Comparison of ENCODE assay signal across 18 cellular contexts in the genomic region with DNA sequence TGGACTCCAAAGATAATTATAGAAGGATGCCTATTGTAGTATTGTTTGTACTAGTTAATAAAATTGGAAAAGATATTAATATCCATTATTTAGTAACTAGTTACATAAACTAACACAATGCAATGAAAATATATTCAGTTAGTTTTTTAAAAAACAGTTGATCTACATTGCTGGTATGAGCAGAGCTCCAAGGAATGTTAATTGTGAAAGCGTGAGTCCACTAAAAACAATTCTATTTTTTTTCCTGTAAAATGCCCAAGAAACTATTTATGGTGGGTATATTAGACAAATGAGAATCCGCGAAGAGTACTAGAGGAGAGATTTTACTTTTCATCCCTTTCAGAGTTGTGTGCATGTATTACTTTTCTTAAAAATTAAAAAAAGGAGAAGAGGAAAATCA.
DNase-seq lines count a peak whose midpoint lies in the region; ATAC-seq and TF ChIP-seq lines count a peak whose summit lies in the region.
"Had no signal": no experiment of that assay in that cellular context is flagged by ENCODE, and none has a peak within 500 bp of the region (broad histone marks: within the 10 kb centered on the region; RNA-seq: fewer than 3 reads in every experiment).

No MANE protein-coding gene starts in this region.

- no peaks in the 10 kb centered on the region for H3K9me3 ChIP-seq in IMR-90 (ENCODE audit: control insufficient read depth, insufficient read depth, low read length)
- H3K9me3 ChIP-seq: SJSA1 had no signal

- intact Hi-C loops in IMR-90 (cut with micrococcal nuclease): no loop called here

- H3K23ac ChIP-seq in IMR-90 (ENCODE audit: low read depth, low read length): no peak overlapping the region

- TF ChIP-seq RAD21 in IMR-90 (IDR thresholded peaks at IDR 0.05; ENCODE audit: low read length): no peak

- H3K4me1 Mint-ChIP-seq in natural killer cell treated with Interleukin-12 subunit alpha and Interleukin-12 subunit beta and Interleukin-15 and Interleukin-18, amount 100 ng/mL, for 72 hours (ENCODE audit: low read depth in 2 of 2): peaks cover 33 to 39% of the 10 kb centered on the region in 2 donors
- peaks cover 36% of the 10 kb centered on the region for H3K4me1 Mint-ChIP-seq in nephron progenitor cell

- dilution Hi-C loops in IMR-90 (cut with HindIII; ENCODE audit: low sequenced_read_pairs, unreplicated experiment): no loop called here

- H2BK5ac ChIP-seq in IMR-90 (ENCODE audit: low read depth, low read length, poor library complexity, severe bottlenecking): no peak overlapping the region

- TF ChIP-seq CTCF in AG10803 (conservative IDR thresholded peaks at IDR 0.05; ENCODE audit: low read length): no peak
- no peak for TF ChIP-seq CTCF in IMR-90 (conservative IDR thresholded peaks at IDR 0.05; ENCODE audit: low read depth, low read length)
- no peak for TF ChIP-seq CTCF in GM10266 (IDR thresholded peaks at IDR 0.05; ENCODE audit: control insufficient read depth, insufficient read depth, low read depth, missing control alignments)
- TF ChIP-seq CTCF in nephron progenitor cell (IDR thresholded peaks at IDR 0.05): no peak

- no peaks in the 10 kb centered on the region for H3K9me3 Mint-ChIP-seq in natural killer cell treated with Interleukin-12 subunit alpha and Interleukin-12 subunit beta and Interleukin-15 and Interleukin-18, amount 100 ng/mL, for 72 hours
- H3K9me3 Mint-ChIP-seq in nephron progenitor cell: no peaks in the 10 kb centered on the region
- H3K9me3 Mint-ChIP-seq: CD8-positive, alpha-beta T cell had no signal

- no peak overlapping the region for H3K4ac ChIP-seq in IMR-90 (ENCODE audit: low read depth, low read length)

- POLR2A ChIA-PET in IMR-90 (lab: Charles Lee; ENCODE audit: unreplicated experiment): no interaction called here

- ATAC-seq in IMR-90 (ENCODE audit: low read depth): no peak
- ATAC-seq in natural killer cell treated with Interleukin-12 subunit alpha and Interleukin-12 subunit beta and Interleukin-15 and Interleukin-18, amount 100 ng/mL, for 72 hours: no peak
- ATAC-seq: CD8-positive, alpha-beta T cell; Right ventricle myocardium inferior had no signal

- H3K14ac ChIP-seq in IMR-90 (replicated peaks; ENCODE audit: low read depth, low read length): no peak overlapping the region

- no peak overlapping the region for H3K18ac ChIP-seq in IMR-90 (ENCODE audit: low read depth, low read length)

- no peak overlapping the region for H4K5ac ChIP-seq in IMR-90 (ENCODE audit: low read depth, low read length)

- peaks cover 23% of the 10 kb centered on the region for H3K36me3 Mint-ChIP-seq in natural killer cell treated with Interleukin-12 subunit alpha and Interleukin-12 subunit beta and Interleukin-15 and Interleukin-18, amount 100 ng/mL, for 72 hours
- no peaks in the 10 kb centered on the region for H3K36me3 Mint-ChIP-seq in nephron progenitor cell (ENCODE audit: low read depth)

- H3K4me2 ChIP-seq in IMR-90 (ENCODE audit: low read depth, low read length): no peak overlapping the region

- H3K56ac ChIP-seq in IMR-90 (ENCODE audit: extremely low read depth, insufficient read depth, low read length): no peak overlapping the region

- H3K4me3 Mint-ChIP-seq in natural killer cell treated with Interleukin-12 subunit alpha and Interleukin-12 subunit beta and Interleukin-15 and Interleukin-18, amount 100 ng/mL, for 72 hours: no peak overlapping the region
- no peak overlapping the region for H3K4me3 Mint-ChIP-seq in nephron progenitor cell
- H3K4me3 Mint-ChIP-seq: CD8-positive, alpha-beta T cell had no signal

- H3K27ac Mint-ChIP-seq in natural killer cell treated with Interleukin-12 subunit alpha and Interleukin-12 subunit beta and Interleukin-15 and Interleukin-18, amount 100 ng/mL, for 72 hours: peak overlapping the region; percentile 3 to 64
- no peak overlapping the region for H3K27ac Mint-ChIP-seq in nephron progenitor cell
- H3K27ac Mint-ChIP-seq: CD8-positive, alpha-beta T cell had no signal

- no peak overlapping the region for H2BK120ac ChIP-seq in IMR-90 (ENCODE audit: low read depth, low read length)

- H3K9ac ChIP-seq in IMR-90 (ENCODE audit: low read depth, low read length): no peak overlapping the region

- no peak overlapping the region for H4K8ac ChIP-seq in IMR-90 (ENCODE audit: low read depth in 2 of 2, low read length in 2 of 2)

- H2AK9ac ChIP-seq in IMR-90 (replicated peaks; ENCODE audit: low read depth, low read length, poor library complexity): no peak overlapping the region

- in situ Hi-C loops in IMR-90 (cut with MboI; ENCODE audit: low sequenced_read_pairs): no loop called here

- no peaks in the 10 kb centered on the region for H4K20me1 ChIP-seq in IMR-90 (ENCODE audit: insufficient read depth, low read length)

- H2BK20ac ChIP-seq in IMR-90 (ENCODE audit: low read depth, low read length): no peak overlapping the region

- no peak for TF ChIP-seq POLR2A in IMR-90 (IDR thresholded peaks at IDR 0.05; ENCODE audit: low read depth, low read length)

- DNase-seq in AG10803 (ENCODE audit: low read depth) (peak; percentile 13), IMR-90 (peak; percentile 1), fibroblast of gingiva (ENCODE audit: low read depth) (peak; percentile 4), GM10266 (ENCODE audit: extremely low spot score) (no peak), GM19238 (ENCODE audit: insufficient read length, low spot score) (no peak), nephron progenitor cell (no peak)
- DNase-seq in natural killer cell treated with Interleukin-12 subunit alpha and Interleukin-12 subunit beta and Interleukin-15 and Interleukin-18, amount 100 ng/mL, for 72 hours (ENCODE audit: low spot score): no peak
- DNase-seq: AML-193; C1 segment of cervical spinal cord; CD8-positive, alpha-beta T cell; GDM1; Kasumi-1; NCI-H1694; NCI-H2081; NCI-H2171 treated with DMSO at 0.1 percent for 48 hours; NCI-H524 treated with DMSO at 0.1 percent for 48 hours had no signal

- H3K9me1 ChIP-seq in IMR-90 (ENCODE audit: insufficient read depth, low read length): peaks cover 3% of the 10 kb centered on the region; the same call in 1 of the 2 replicates

- no peak overlapping the region for H2AFZ ChIP-seq in IMR-90 (replicated peaks; ENCODE audit: low read length, poor library complexity)

- no peaks in the 10 kb centered on the region for H3K27me3 ChIP-seq in IMR-90 (ENCODE audit: control insufficient read depth, insufficient read depth, low read length)
- H3K27me3 ChIP-seq: SJSA1 had no signal

- H2AK5ac ChIP-seq in IMR-90 (ENCODE audit: low read depth, low read length): no peak overlapping the region

- BruUV-seq in IMR-90 (replicated peaks; lab: Mats Ljungman, UMichigan): no TSS peak

- H3K4me3 ChIP-seq in AG10803 (ENCODE audit: low read length): no peak overlapping the region
- H3K4me3 ChIP-seq in IMR-90 (ENCODE audit: insufficient read depth, low read depth, low read length): no peak overlapping the region
- H3K4me3 ChIP-seq: SJSA1 had no signal

- H4K91ac ChIP-seq in IMR-90 (ENCODE audit: insufficient read depth, low read depth, low read length): no peak overlapping the region

- H3K79me1 ChIP-seq in IMR-90 (ENCODE audit: low read depth in 1 of 2, low read length in 2 of 2): 0 out of 4 replicates have a peak, but pooled peaks cover 0 to 3% of the 10 kb centered on the region in 2 experiments

- H3K27ac ChIP-seq in IMR-90 (ENCODE audit: insufficient read depth, low read length): no peak overlapping the region
- H3K27ac ChIP-seq: SJSA1 had no signal

- no peaks in the 10 kb centered on the region for H3K36me3 ChIP-seq in IMR-90 (ENCODE audit: control insufficient read depth, insufficient read depth, low read length)
- H3K36me3 ChIP-seq: SJSA1 had no signal

- peaks cover 2% of the 10 kb centered on the region; the same call in 1 of the 2 replicates for H3K4me1 ChIP-seq in IMR-90 (ENCODE audit: control insufficient read depth, insufficient read depth, low read length)
- H3K4me1 ChIP-seq: SJSA1 had no signal

- no peak overlapping the region for H2BK15ac ChIP-seq in IMR-90 (ENCODE audit: low read depth, low read length)

- CTCF ChIA-PET in IMR-90 (lab: Yijun Ruan, JAX): interaction anchor here (1.4 kb wide), 1 partner anchor 171 kb away, joined by 7 read pairs; no protein-coding TSS in a partner anchor

- no peaks in the 10 kb centered on the region for H3K27me3 Mint-ChIP-seq in natural killer cell treated with Interleukin-12 subunit alpha and Interleukin-12 subunit beta and Interleukin-15 and Interleukin-18, amount 100 ng/mL, for 72 hours
- peaks cover 4% of the 10 kb centered on the region for H3K27me3 Mint-ChIP-seq in nephron progenitor cell (ENCODE audit: low read depth, poor library complexity)

- WGBS in IMR-90 (ENCODE audit: extremely low coverage in 2 of 2, insufficient read length in 1 of 2), 2 experiments: no CpG with 5 or more reads among the region's 3 CpGs

TF ChIP-seq in IMR-90, 13 proteins besides CTCF, POLR2A, EP300 and RAD21 (continues in another document):
- TF ChIP-seq FOS (IDR thresholded peaks at IDR 0.05; ENCODE audit: low read depth, low read length) (no peak), RFX5 (IDR thresholded peaks at IDR 0.05; ENCODE audit: low read depth, low read length) (no peak), SMC3 (IDR thresholded peaks at IDR 0.05; ENCODE audit: low read depth, low read length) (no peak), CHD1 (IDR thresholded peaks at IDR 0.05; ENCODE audit: low read depth, low read length) (no peak), MAFK (IDR thresholded peaks at IDR 0.05; ENCODE audit: low read depth, low read length) (no peak), MXI1 (IDR thresholded peaks at IDR 0.05; ENCODE audit: borderline replicate concordance, low read depth, low read length) (no peak), BHLHE40 (IDR thresholded peaks at IDR 0.05; ENCODE audit: low read depth, low read length) (no peak), NFE2L2 (IDR thresholded peaks at IDR 0.05; ENCODE audit: low read depth, low read length) (no peak)
- TF ChIP-seq, protein P1, sequence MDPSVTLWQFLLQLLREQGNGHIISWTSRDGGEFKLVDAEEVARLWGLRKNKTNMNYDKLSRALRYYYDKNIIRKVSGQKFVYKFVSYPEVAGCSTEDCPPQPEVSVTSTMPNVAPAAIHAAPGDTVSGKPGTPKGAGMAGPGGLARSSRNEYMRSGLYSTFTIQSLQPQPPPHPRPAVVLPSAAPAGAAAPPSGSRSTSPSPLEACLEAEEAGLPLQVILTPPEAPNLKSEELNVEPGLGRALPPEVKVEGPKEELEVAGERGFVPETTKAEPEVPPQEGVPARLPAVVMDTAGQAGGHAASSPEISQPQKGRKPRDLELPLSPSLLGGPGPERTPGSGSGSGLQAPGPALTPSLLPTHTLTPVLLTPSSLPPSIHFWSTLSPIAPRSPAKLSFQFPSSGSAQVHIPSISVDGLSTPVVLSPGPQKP (IDR thresholded peaks at IDR 0.05; ENCODE audit: borderline replicate concordance, low read depth, low read length): no peak
- TF ChIP-seq, protein P2, sequence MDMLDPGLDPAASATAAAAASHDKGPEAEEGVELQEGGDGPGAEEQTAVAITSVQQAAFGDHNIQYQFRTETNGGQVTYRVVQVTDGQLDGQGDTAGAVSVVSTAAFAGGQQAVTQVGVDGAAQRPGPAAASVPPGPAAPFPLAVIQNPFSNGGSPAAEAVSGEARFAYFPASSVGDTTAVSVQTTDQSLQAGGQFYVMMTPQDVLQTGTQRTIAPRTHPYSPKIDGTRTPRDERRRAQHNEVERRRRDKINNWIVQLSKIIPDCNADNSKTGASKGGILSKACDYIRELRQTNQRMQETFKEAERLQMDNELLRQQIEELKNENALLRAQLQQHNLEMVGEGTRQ (IDR thresholded peaks at IDR 0.05; ENCODE audit: low read depth, low read length): no peak

Comparison
In these comparisons a context has a peak if more than half of its experiments do, and no peak if none do; other contexts are left out.
1. DNase-seq: peak in AG10803 (single experiment), IMR-90 (single experiment) and fibroblast of gingiva (single experiment); none in natural killer cell treated with Interleukin-12 subunit alpha and Interleukin-12 subunit beta and Interleukin-15 and Interleukin-18, amount 100 ng/mL, for 72 hours (single experiment), GM10266 (single experiment), GM19238 (single experiment) and nephron progenitor cell (single experiment).